ENCODE assay signal across 16 cellular contexts in genomic region chr11:69817265-69818236, GRCh38. TPM values are rescaled to one million over a fixed set of nuclear protein-coding genes. Genes with fewer than 3 reads are reported as not detected.
A peak's percentile ranks its signal among the peaks of the same experiment; 100 is the strongest.
DNase-seq lines count a peak whose midpoint lies in the region; ATAC-seq, FAIRE-seq and TF ChIP-seq lines count a peak whose summit lies in the region.
"Had no signal": no experiment of that assay in that cellular context is flagged by ENCODE, and none has a peak within 500 bp of the region (broad histone marks: within the 10 kb centered on the region; RNA-seq: fewer than 3 reads in every experiment).

No MANE protein-coding gene starts in this region.

- TF ChIP-seq EP300 in GM12878 (IDR thresholded peaks at IDR 0.05; ENCODE audit: borderline replicate concordance in 1 of 2, control insufficient read depth in 1 of 2, low read depth in 2 of 2, low read length in 2 of 2), result no peak

- H3K9me3 ChIP-seq in BLaER1 treated with 17β-estradiol and CSF1 and Interleukin-3, amounts not matched to agents 10 nM and 100 nM (replicated peaks in 1 of 11), result 0 out of 22 replicates have a peak, but pooled peaks cover 0 to 6% (median 0%) of the 10 kb centered on the region in 11 experiments
- H3K9me3 ChIP-seq in HUES48 (ENCODE audit: control insufficient read depth, insufficient read depth, low read length) (no peaks in the 10 kb centered on the region), GM12878 (replicated peaks; ENCODE audit: control insufficient read depth, insufficient read depth, low read length) (no peaks in the 10 kb centered on the region)
- H3K9me3 ChIP-seq: tibial artery had no signal

- in situ Hi-C loops in GM12878 (cut with MboI), result no loop called here

- intact Hi-C loops in GM12878 (cut with micrococcal nuclease; ENCODE audit: unreplicated experiment), result no loop called here

- peak overlapping the region; percentile 35 to 64 (median 47); a peak in 19 of 20 replicates for H3K4me3 ChIP-seq in BLaER1 treated with 17β-estradiol and CSF1 and Interleukin-3, amounts not matched to agents 10 nM and 100 nM
- peak overlapping the region; percentile 45; the same call in 1 of the 2 replicates for H3K4me3 ChIP-seq in HUES48 (ENCODE audit: low read depth, low read length)
- H3K4me3 ChIP-seq in GM12878, result no peak overlapping the region

- POLR2A ChIA-PET in GM12878 (lab: Charles Lee), result no interaction called here
- POLR2A ChIA-PET in GM10248 (lab: Yijun Ruan, JAX), result no interaction called here

- ATAC-seq in GM12878, result no peak
- ATAC-seq in GM18498 (IDR thresholded peaks at IDR 0.05; ENCODE audit: unreplicated experiment), result no peak

- SMC1A ChIA-PET in GM12878 (lab: Charles Lee; ENCODE audit: uncharacterized antibody, unreplicated experiment), result no interaction called here

- H3K79me2 ChIP-seq in GM12878 (ENCODE audit: control insufficient read depth, insufficient read depth, low read length), result no peaks in the 10 kb centered on the region

- CTCF ChIA-PET in GM12878 (lab: Yijun Ruan, JAX), result no interaction called here
- CTCF ChIA-PET in GM10248 (lab: Yijun Ruan, JAX), result no interaction called here

- no peak for FAIRE-seq in GM12878 (lab: Jason Lieb, UNC)

- peaks cover 88 to 100% (median 95%) of the 10 kb centered on the region in 11 experiments for H3K27me3 ChIP-seq in BLaER1 treated with 17β-estradiol and CSF1 and Interleukin-3, amounts not matched to agents 10 nM and 100 nM
- H3K27me3 ChIP-seq in HUES48 (ENCODE audit: control insufficient read depth, insufficient read depth, low read length), result peaks cover 86% of the 10 kb centered on the region
- peaks cover 5 to 6% of the 10 kb centered on the region in 2 experiments; a peak in 3 of 4 replicates for H3K27me3 ChIP-seq in GM12878 (replicated peaks in 1 of 2; ENCODE audit: control insufficient read depth in 2 of 2, insufficient read depth in 2 of 2, low read length in 1 of 2)

- no peak overlapping the region for H3K27ac ChIP-seq in BLaER1 treated with 17β-estradiol and CSF1 and Interleukin-3, amounts not matched to agents 10 nM and 100 nM
- H3K27ac ChIP-seq in HUES48 (ENCODE audit: low read depth, low read length) (no peak overlapping the region), GM12878 (ENCODE audit: control insufficient read depth, insufficient read depth) (no peak overlapping the region)
- H3K27ac ChIP-seq: brain microvascular endothelial cell, tibial artery had no signal

- no peak for TF ChIP-seq POLR2A in GM12878 (IDR thresholded peaks at IDR 0.05; ENCODE audit: low read depth, low read length)

- peak overlapping the region in 2 of 11 experiments; percentile 10 to 19; a peak in 1 of 22 replicates for H3K9ac ChIP-seq in BLaER1 treated with 17β-estradiol and CSF1 and Interleukin-3, amounts not matched to agents 10 nM and 100 nM
- H3K9ac ChIP-seq in HUES48 (ENCODE audit: low read depth, low read length), result no peak overlapping the region
- no peak overlapping the region for H3K9ac ChIP-seq in GM12878 (ENCODE audit: control insufficient read depth, insufficient read depth, low read length)

- RAD21 ChIA-PET in GM12878 (lab: Charles Lee; ENCODE audit: unreplicated experiment), result no interaction called here

- H4K20me1 ChIP-seq in BLaER1 treated with 17β-estradiol and CSF1 and Interleukin-3, amounts not matched to agents 10 nM and 100 nM, result peaks cover 0 to 87% (median 55%) of the 10 kb centered on the region in 11 experiments; a peak in 19 of 22 replicates
- H4K20me1 ChIP-seq in GM12878 (ENCODE audit: control insufficient read depth, insufficient read depth), result no peaks in the 10 kb centered on the region

- no peak for TF ChIP-seq CTCF in GM12878 (IDR thresholded peaks at IDR 0.05 in 2 of 3, conservative IDR thresholded peaks at IDR 0.05 in 1 of 3; ENCODE audit: control insufficient read depth in 2 of 3, extremely low read depth in 1 of 3, insufficient read depth in 1 of 3, low read depth in 3 of 3, low read length in 3 of 3)
- TF ChIP-seq CTCF in GM10248 (IDR thresholded peaks at IDR 0.05; ENCODE audit: control extremely low read depth, extremely low read depth, low read depth, missing control alignments), result no peak

- H3K36me3 ChIP-seq in BLaER1 treated with 17β-estradiol and CSF1 and Interleukin-3, amounts not matched to agents 10 nM and 100 nM, result no peaks in the 10 kb centered on the region
- no peaks in the 10 kb centered on the region for H3K36me3 ChIP-seq in HUES48 (ENCODE audit: control insufficient read depth, insufficient read depth, low read length)
- no peaks in the 10 kb centered on the region for H3K36me3 ChIP-seq in GM12878 (ENCODE audit: control insufficient read depth in 2 of 2, insufficient read depth in 2 of 2, low read length in 1 of 2)
- H3K36me3 ChIP-seq: brain microvascular endothelial cell, tibial artery had no signal

- peaks cover 17 to 24% (median 21%) of the 10 kb centered on the region in 10 experiments for H3K4me1 ChIP-seq in BLaER1 treated with 17β-estradiol and CSF1 and Interleukin-3, amounts not matched to agents 10 nM and 100 nM
- H3K4me1 ChIP-seq in HUES48 (ENCODE audit: control insufficient read depth, insufficient read depth, low read length), result no peaks in the 10 kb centered on the region
- H3K4me1 ChIP-seq in GM12878 (ENCODE audit: control insufficient read depth, insufficient read depth, low read length), result no peaks in the 10 kb centered on the region

- BruUV-seq in GM12878 (replicated peaks; lab: Mats Ljungman, UMichigan), result no TSS peak

- TF ChIP-seq RAD21 in GM12878 (IDR thresholded peaks at IDR 0.05; ENCODE audit: insufficient read depth, low read depth, low read length), result no peak

- WGBS in GM12878 (ENCODE audit: insufficient coverage, insufficient replicate concordance, low lambda C conversion rate, missing lambda C conversion rate), result 10% methylated on average over 61 of the region's 108 CpGs

- no peak overlapping the region for H2AFZ ChIP-seq in GM12878 (ENCODE audit: control insufficient read depth, low read depth, low read length)

- DNase-seq in GM12878 (ENCODE audit: low read depth, low spot score), result no peak
- peak; percentile 86 for DNase-seq in left kidney (ENCODE audit: low read depth, low spot score)
- DNase-seq in GM10248 (ENCODE audit: extremely low spot score), result no peak
- DNase-seq in DMS79 (lab: John Stamatoyannopoulos, UW), result no peak
- no peak for DNase-seq in activated CD4-positive, alpha-beta T cell treated with anti-CD3 and anti-CD28 coated beads for 4 hours
- DNase-seq: activated T-cell treated with anti-CD3 and anti-CD28 coated beads, Interleukin-2, amount 50 U/mL, for 48 hours; brain microvascular endothelial cell; CD4-positive, alpha-beta T cell; KBM-7; NCI-H2107; tibial artery had no signal

- H3K4me2 ChIP-seq in BLaER1 treated with 17β-estradiol and CSF1 and Interleukin-3, amounts not matched to agents 10 nM and 100 nM, result peak overlapping the region; percentile 82 to 95 (median 90)
- H3K4me2 ChIP-seq in GM12878 (ENCODE audit: control insufficient read depth, insufficient read depth), result no peak overlapping the region

TF ChIP-seq in GM12878, 131 proteins besides CTCF, POLR2A, EP300 and RAD21:
- TF ChIP-seq SUZ12 (IDR thresholded peaks at IDR 0.05; ENCODE audit: unreplicated experiment), result peak; percentile 72
- no peak for TF ChIP-seq ATF2 (IDR thresholded peaks at IDR 0.05; ENCODE audit: low read length)
TF ChIP-seq in GM12878: peak in this region for 1.

RNA-seq across cellular contexts. Expression of gene FGF3, which starts 1.7 kb away (rescaled TPM):
- total RNA-seq in GM12878 (2013; cell fraction: nucleolus; rRNA removed), result not detected in 2 replicates
- not detected in 2 replicates for total RNA-seq in GM12878 (2014; rRNA removed)
- total RNA-seq in GM12878 (2014; rRNA removed; fragmentation: Illumina TruSeq; extraction: Trizol), result not detected in 2 replicates
- not detected in 2 replicates for total RNA-seq in GM12878 (2021)
- not detected for polyA plus RNA-seq in GM12878 (2011; ENCODE audit: low read depth)
- polyA plus RNA-seq in GM12878 (2011; rRNA removed), result not detected in 2 replicates
- not detected in 2 replicates for polyA plus RNA-seq in GM12878 (2011; cell fraction: cytosol; rRNA removed)
- polyA plus RNA-seq in GM12878 (2011; cell fraction: nucleus; rRNA removed), result not detected in 2 replicates
- polyA plus RNA-seq in GM12878 (2012), result not detected in 2 replicates
- polyA plus RNA-seq in GM12878 (2014; fragmentation: Illumina TruSeq; extraction: Trizol), result not detected in 2 replicates
- not detected for polyA plus RNA-seq in GM12878 (2014; fragmentation: Nextera tagmentation; extraction: Ambion mirVana)
- polyA plus RNA-seq in GM12878 (2014; rRNA removed), result not detected in 2 replicates
- not detected for polyA plus RNA-seq in GM12878 (2016; fragmentation: Nextera tagmentation; extraction: Ambion mirVana)
- polyA minus RNA-seq in GM12878 (2011; rRNA and poly(A)+ RNA removed), result not detected in 2 replicates
- not detected in 2 replicates for polyA minus RNA-seq in GM12878 (2011; cell fraction: cytosol; rRNA and poly(A)+ RNA removed)
- polyA minus RNA-seq in GM12878 (2011; cell fraction: nucleus; rRNA and poly(A)+ RNA removed), result not detected in 2 replicates
- total RNA-seq: CD4-positive, alpha-beta T cell; lower leg skin; progenitor cell of endocrine pancreas had no signal

RNA-seq across cellular contexts. Expression of gene FGF4, which starts 42.4 kb away (rescaled TPM):
- total RNA-seq in GM12878 (2013; cell fraction: nucleolus; rRNA removed), result not detected in 2 replicates
- not detected in 2 replicates for total RNA-seq in GM12878 (2014; rRNA removed)
- not detected in 2 replicates for total RNA-seq in GM12878 (2014; rRNA removed; fragmentation: Illumina TruSeq; extraction: Trizol)
- not detected in 2 replicates for total RNA-seq in GM12878 (2021)
- polyA plus RNA-seq in GM12878 (2011; ENCODE audit: low read depth), result not detected
- polyA plus RNA-seq in GM12878 (2011; rRNA removed), result not detected in 2 replicates
- polyA plus RNA-seq in GM12878 (2011; cell fraction: cytosol; rRNA removed), result not detected in 2 replicates
- polyA plus RNA-seq in GM12878 (2011; cell fraction: nucleus; rRNA removed), result not detected in 2 replicates
- not detected in 2 replicates for polyA plus RNA-seq in GM12878 (2012)
- polyA plus RNA-seq in GM12878 (2014; fragmentation: Illumina TruSeq; extraction: Trizol), result not detected in 2 replicates
- not detected for polyA plus RNA-seq in GM12878 (2014; fragmentation: Nextera tagmentation; extraction: Ambion mirVana)
- polyA plus RNA-seq in GM12878 (2014; rRNA removed), result not detected in 2 replicates
- polyA plus RNA-seq in GM12878 (2016; fragmentation: Nextera tagmentation; extraction: Ambion mirVana), result not detected
- not detected in 2 replicates for polyA minus RNA-seq in GM12878 (2011; rRNA and poly(A)+ RNA removed)
- not detected in 2 replicates for polyA minus RNA-seq in GM12878 (2011; cell fraction: cytosol; rRNA and poly(A)+ RNA removed)
- polyA minus RNA-seq in GM12878 (2011; cell fraction: nucleus; rRNA and poly(A)+ RNA removed), result not detected in 2 replicates
- total RNA-seq: CD4-positive, alpha-beta T cell; lower leg skin; progenitor cell of endocrine pancreas had no signal
